ENCODE assay signal across 8 cellular contexts in genomic region chr19:33795370-33796163, GRCh38. TPM values are rescaled to one million over a fixed set of nuclear protein-coding genes. Genes with fewer than 3 reads are reported as not detected.
DNase-seq lines count a peak whose midpoint lies in the region; ATAC-seq and TF ChIP-seq lines count a peak whose summit lies in the region.

No MANE protein-coding gene starts in this region.

- H3K4me3 ChIP-seq in GM06990 (replicated peaks; ENCODE audit: low read depth, low read length) = peak overlapping the region; percentile 45
- peak overlapping the region; percentile 61 to 99 (median 86) for H3K4me3 ChIP-seq in breast epithelium
- H3K4me3 ChIP-seq in skeletal muscle cell (ENCODE audit: low read depth, low read length) = peak overlapping the region; percentile 78

- H3K4me1 Mint-ChIP-seq in T-helper 17 cell = peaks cover 7% of the 10 kb centered on the region

- H3K4me3 Mint-ChIP-seq in T-helper 17 cell = peak overlapping the region; percentile 89

- DNase-seq in GM06990 (ENCODE audit: extremely low read depth, insufficient read length) = no peak
- peak; percentile 75 for DNase-seq in MV-4-11 (lab: John Stamatoyannopoulos, UW)
- DNase-seq in T-helper 17 cell = peak; percentile 23 to 54 (median 49)
- peak; percentile 56 to 77 for DNase-seq in breast epithelium (ENCODE audit: low spot score in 2 of 2)
- DNase-seq in iPS-NIHi11 (ENCODE audit: low spot score) = peak; percentile 96
- DNase-seq in skeletal muscle cell (ENCODE audit: low read depth) = peak; percentile 47

- H3K9me3 ChIP-seq in T-helper 17 cell (ENCODE audit: control insufficient read depth, low read length, poor library complexity, severe bottlenecking) (no peaks in the 10 kb centered on the region), breast epithelium (no peaks in the 10 kb centered on the region)

- H3K27ac ChIP-seq in breast epithelium = peak overlapping the region; percentile 95 to 99

- intact Hi-C loops in breast epithelium (cut with DNase I; ENCODE audit: low total_unique reads) = no loop called here

- peak; percentile 58 for ATAC-seq in T-helper 17 cell
- no peak for ATAC-seq in GM18868 (IDR thresholded peaks at IDR 0.05; ENCODE audit: unreplicated experiment)
- ATAC-seq in GM18519 (IDR thresholded peaks at IDR 0.05; ENCODE audit: low FRiP score, unreplicated experiment) = no peak

- H3K36me3 Mint-ChIP-seq in T-helper 17 cell (ENCODE audit: low read depth) = no peaks in the 10 kb centered on the region

- peak overlapping the region; percentile 19 for H3K27ac Mint-ChIP-seq in T-helper 17 cell

- no peak for TF ChIP-seq POLR2A in breast epithelium (IDR thresholded peaks at IDR 0.05)

- peaks cover 12% of the 10 kb centered on the region for H3K27me3 Mint-ChIP-seq in T-helper 17 cell

- TF ChIP-seq CTCF in GM06990 (IDR thresholded peaks at IDR 0.05; ENCODE audit: insufficient read depth, low read length, poor library complexity, severe bottlenecking) (peak; percentile 62), breast epithelium (IDR thresholded peaks at IDR 0.05) (peak in 2 of 3 donors; percentile 38 to 87)

- peaks cover 6 to 7% of the 10 kb centered on the region in 2 donors for H3K4me1 ChIP-seq in breast epithelium

- H3K27me3 ChIP-seq in GM06990 (replicated peaks; ENCODE audit: control insufficient read depth, insufficient read depth, low read length) = no peaks in the 10 kb centered on the region; the same call in 1 of the 2 replicates
- no peaks in the 10 kb centered on the region for H3K27me3 ChIP-seq in breast epithelium

- H3K36me3 ChIP-seq in GM06990 (ENCODE audit: control insufficient read depth, insufficient read depth, low read length) = no peaks in the 10 kb centered on the region
- no peaks in the 10 kb centered on the region for H3K36me3 ChIP-seq in breast epithelium

RNA-seq across cellular contexts. Expression of gene KCTD15, which starts 1.1 kb away (rescaled TPM):
- total RNA-seq in T-helper 17 cell (10 to 100 TPM; 13.8 to 15.1 TPM), breast epithelium (10 to 100 TPM; 14.6 to 52.4 (median 36.1) TPM)
